25 cellular contexts compared by ENCODE assay signal in genomic region chr17:69470702-69471101, GRCh38.
"Had no signal": no experiment of that assay in that cellular context is flagged by ENCODE, and none has a peak within 500 bp of the region (broad histone marks: within the 10 kb centered on the region; RNA-seq: fewer than 3 reads in every experiment).

No MANE protein-coding gene starts in this region.

- ATAC-seq: activated CD8-positive, alpha-beta T cell treated with anti-CD3 and anti-CD28 coated beads for 36 hours; activated T-cell treated with anti-CD3 and anti-CD28 coated beads, Interleukin-2, amount 50 U/mL, for 72 hours; PC-3; T-helper 17 cell had no signal

- H3K36me3 ChIP-seq: breast epithelium had no signal

- H3K4me3 Mint-ChIP-seq: activated CD8-positive, alpha-beta T cell treated with anti-CD3 and anti-CD28 coated beads for 36 hours; activated naive CD8-positive, alpha-beta T cell treated with anti-CD3 and anti-CD28 coated beads, Interleukin-2, amount 10 ng/mL, durations not matched to agents 7 days and 5 days; activated T-cell treated with anti-CD3 and anti-CD28 coated beads, Interleukin-2, amount 50 U/mL, for 72 hours; IgD-negative memory B cell; T-helper 17 cell had no signal

- H3K27me3 ChIP-seq: breast epithelium had no signal

- DNase-seq: activated CD4-positive, CD25-positive, alpha-beta regulatory T cell; activated CD8-positive, alpha-beta memory T cell treated with anti-CD3 and anti-CD28 coated beads, Interleukin-2, amount 50 U/mL, for 4 hours; activated CD8-positive, alpha-beta T cell treated with anti-CD3 and anti-CD28 coated beads for 36 hours; activated gamma-delta T cell treated with Interleukin-2 at 50 U/mL for 16 hours; activated naive CD4-positive, alpha-beta T cell treated with anti-CD3 and anti-CD28 coated beads, Interleukin-2, amount 50 U/mL, for 16 hours; activated naive CD8-positive, alpha-beta T cell treated with anti-CD3 and anti-CD28 coated beads, Interleukin-2, amount 10 ng/mL, durations not matched to agents 7 days and 5 days; activated T-cell treated with anti-CD3 and anti-CD28 coated beads, Interleukin-2, amount 50 U/mL, for 72 hours; aorta; NCI-H1092; NCI-H1417 treated with DMSO at 0.1 percent for 48 hours; NCI-H1694; NCI-H2029; NCI-H2107; NCI-H2171 treated with DMSO at 0.1 percent for 48 hours; NCI-H446; NCI-H524; PC-3; SIG-M5; T-helper 17 cell; T-helper 9 cell had no signal

- H3K27ac Mint-ChIP-seq: activated CD8-positive, alpha-beta T cell treated with anti-CD3 and anti-CD28 coated beads for 36 hours; activated naive CD8-positive, alpha-beta T cell treated with anti-CD3 and anti-CD28 coated beads, Interleukin-2, amount 10 ng/mL, durations not matched to agents 7 days and 5 days; activated T-cell treated with anti-CD3 and anti-CD28 coated beads, Interleukin-2, amount 50 U/mL, for 72 hours; activated T-helper 2 cell treated with anti-CD3 and anti-CD28 coated beads, Interferon-gamma antibody, Interleukin-2, Interleukin-4, amounts not matched to agents 10 μg/mL and 5 μg/mL and 100 μg/mL, durations not matched to agents 14 hours and 24 hours and 36 hours; IgD-negative memory B cell; T-helper 17 cell had no signal

- H3K4me3 ChIP-seq: breast epithelium had no signal

- H3K9me3 ChIP-seq: breast epithelium had no signal

- H3K27me3 Mint-ChIP-seq: activated CD8-positive, alpha-beta T cell treated with anti-CD3 and anti-CD28 coated beads for 36 hours; activated naive CD8-positive, alpha-beta T cell treated with anti-CD3 and anti-CD28 coated beads, Interleukin-2, amount 10 ng/mL, durations not matched to agents 7 days and 5 days; IgD-negative memory B cell; T-helper 17 cell had no signal

- H3K9me3 Mint-ChIP-seq: activated CD8-positive, alpha-beta T cell treated with anti-CD3 and anti-CD28 coated beads for 36 hours; activated naive CD8-positive, alpha-beta T cell treated with anti-CD3 and anti-CD28 coated beads, Interleukin-2, amount 10 ng/mL, durations not matched to agents 7 days and 5 days; activated T-cell treated with anti-CD3 and anti-CD28 coated beads, Interleukin-2, amount 50 U/mL, for 72 hours; activated T-helper 2 cell treated with anti-CD3 and anti-CD28 coated beads, Interferon-gamma antibody, Interleukin-2, Interleukin-4, amounts not matched to agents 10 μg/mL and 5 μg/mL and 100 μg/mL, durations not matched to agents 14 hours and 24 hours and 36 hours; IgD-negative memory B cell had no signal

- H3K27ac ChIP-seq: breast epithelium, KMS-11, VCaP had no signal
